In the genomic region with DNA sequence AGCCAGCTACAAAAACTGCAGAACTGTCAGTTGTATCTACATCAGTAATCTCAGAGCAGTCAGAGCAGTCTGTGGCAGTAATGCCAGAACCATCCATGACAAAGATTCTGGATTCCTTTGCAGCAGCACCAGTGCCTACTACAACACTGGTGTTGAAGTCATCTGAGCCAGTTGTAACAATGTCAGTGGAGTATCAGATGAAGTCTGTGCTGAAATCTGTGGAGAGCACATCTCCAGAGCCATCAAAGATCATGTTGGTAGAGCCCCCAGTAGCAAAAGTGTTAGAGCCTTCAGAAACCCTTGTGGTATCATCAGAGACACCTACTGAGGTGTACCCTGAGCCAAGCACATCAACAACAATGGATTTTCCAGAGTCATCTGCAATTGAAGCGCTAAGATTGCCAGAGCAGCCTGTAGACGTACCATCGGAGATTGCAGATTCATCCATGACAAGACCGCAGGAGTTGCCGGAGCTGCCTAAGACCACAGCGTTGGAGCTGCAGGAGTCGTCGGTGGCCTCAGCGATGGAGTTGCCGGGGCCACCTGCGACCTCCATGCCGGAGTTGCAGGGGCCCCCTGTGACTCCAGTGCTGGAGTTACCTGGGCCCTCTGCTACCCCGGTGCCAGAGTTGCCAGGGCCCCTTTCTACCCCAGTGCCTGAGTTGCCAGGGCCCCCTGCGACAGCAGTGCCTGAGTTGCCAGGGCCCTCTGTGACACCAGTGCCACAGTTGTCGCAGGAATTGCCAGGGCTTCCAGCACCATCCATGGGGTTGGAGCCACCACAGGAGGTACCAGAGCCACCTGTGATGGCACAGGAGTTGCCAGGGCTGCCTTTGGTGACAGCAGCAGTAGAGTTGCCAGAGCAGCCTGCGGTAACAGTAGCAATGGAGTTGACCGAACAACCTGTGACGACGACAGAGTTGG, we compare ENCODE assay signal across 15 cellular contexts. TPM values are rescaled to one million over a fixed set of nuclear protein-coding genes. Genes with fewer than 3 reads are reported as not detected.
DNase-seq lines count a peak whose midpoint lies in the region; ATAC-seq, FAIRE-seq and TF ChIP-seq lines count a peak whose summit lies in the region.
"Had no signal": no experiment of that assay in that cellular context is flagged by ENCODE, and none has a peak within 500 bp of the region (broad histone marks: within the 10 kb centered on the region; RNA-seq: fewer than 3 reads in every experiment).

No MANE protein-coding gene starts in this region.

- H3K23me2 ChIP-seq in H1 (ENCODE audit: low read depth, low read length), result no peaks in the 10 kb centered on the region

- H3F3A ChIP-seq in SK-N-SH (replicated peaks; ENCODE audit: insufficient read depth), result peaks cover 11% of the 10 kb centered on the region

- H3K4me3 ChIP-seq in SK-N-SH (ENCODE audit: low read depth in 2 of 2, low read length in 1 of 2), result no peak overlapping the region
- no peak overlapping the region for H3K4me3 ChIP-seq in H1 (ENCODE audit: extremely low read depth in 1 of 4, insufficient read depth in 2 of 4, low read depth in 3 of 4, low read length in 4 of 4)
- H3K4me3 ChIP-seq: BLaER1, SJSA1 had no signal

- no peak overlapping the region for H2AK5ac ChIP-seq in H1 (ENCODE audit: low read depth, low read length)

- H4K20me1 ChIP-seq in SK-N-SH (ENCODE audit: insufficient read depth) (peaks cover 97% of the 10 kb centered on the region), H1 (replicated peaks in 1 of 2; ENCODE audit: control insufficient read depth in 1 of 2, insufficient read depth in 2 of 2, low read length in 2 of 2) (peaks cover 30 to 46% of the 10 kb centered on the region in 2 experiments)

- no peak overlapping the region for H3K56ac ChIP-seq in H1 (replicated peaks; ENCODE audit: insufficient read length, low read depth, low read length)

- TF ChIP-seq POLR2A in GM15510 (IDR thresholded peaks at IDR 0.05; ENCODE audit: borderline replicate concordance, extremely low read depth, insufficient read length) (peak; percentile 22), H1 (IDR thresholded peaks at IDR 0.05; ENCODE audit: control extremely low read depth in 1 of 2, low read depth in 2 of 2, low read length in 2 of 2) (peak in 1 of 2 experiments; percentile 34; a peak in 1 of 3 replicates), GM12891 (IDR thresholded peaks at IDR 0.05; ENCODE audit: low read depth, low read length) (no peak)

- ATAC-seq in SK-N-SH treated with all-trans-retinoic acid at 6 μM for 48 hours (no peak), GM21723 (IDR thresholded peaks at IDR 0.05; ENCODE audit: unreplicated experiment) (no peak)
- ATAC-seq in naive thymus-derived CD8-positive, alpha-beta T cell, result peak; percentile 8 to 18

- no peak overlapping the region for H2AFZ ChIP-seq in SK-N-SH (ENCODE audit: low read depth)
- H2AFZ ChIP-seq in H1 (ENCODE audit: low read length), result no peak overlapping the region

- DNase-seq in SK-N-SH (no peak), H1 (ENCODE audit: low read depth in 1 of 2, low spot score in 2 of 2) (no peak), dedifferentiated amniotic fluid mesenchymal stem cell (ENCODE audit: extremely low spot score) (no peak), GM12891 (ENCODE audit: insufficient read length, low spot score) (no peak)
- DNase-seq in naive thymus-derived CD8-positive, alpha-beta T cell, result no peak
- DNase-seq: H7, Karpas-422, NCI-H1930, NCI-H510A treated with DMSO at 0.1 percent for 48 hours had no signal

- H3K27ac ChIP-seq in SK-N-SH (ENCODE audit: low read depth in 2 of 2, low read length in 1 of 2), result no peak overlapping the region
- H3K27ac ChIP-seq in H1 (ENCODE audit: low read depth, low read length), result no peak overlapping the region
- H3K27ac ChIP-seq: 22Rv1, BLaER1, SJSA1 had no signal

- CTCF ChIA-PET in SK-N-SH (lab: Yijun Ruan, JAX) (no interaction called here), H1 (lab: Charles Lee; ENCODE audit: partially characterized antibody) (interaction anchor here (0.6 to 1.7 kb wide), 2 partner anchors 15 to 56 kb away, joined by 4 read pairs; no protein-coding TSS in a partner anchor)

- H3K36me3 Mint-ChIP-seq in naive thymus-derived CD8-positive, alpha-beta T cell, result peaks cover 17 to 79% (median 31%) of the 10 kb centered on the region in 3 donors

- TF ChIP-seq EP300 in SK-N-SH (IDR thresholded peaks at IDR 0.05; ENCODE audit: borderline replicate concordance in 1 of 2, low read depth in 1 of 2, low read length in 1 of 2), result no peak
- no peak for TF ChIP-seq EP300 in H1 (IDR thresholded peaks at IDR 0.05; ENCODE audit: borderline replicate concordance in 1 of 2, low read depth in 2 of 2, low read length in 2 of 2)

- peaks cover 21 to 60% (median 47%) of the 10 kb centered on the region in 4 donors for H3K4me1 Mint-ChIP-seq in naive thymus-derived CD8-positive, alpha-beta T cell

- TF ChIP-seq CTCF in SK-N-SH (IDR thresholded peaks at IDR 0.05) (no peak), H1 (IDR thresholded peaks at IDR 0.05; ENCODE audit: control extremely low read depth in 1 of 3, insufficient read depth in 1 of 3, low read depth in 1 of 3, low read length in 3 of 3) (no peak)

- no peak overlapping the region for H2BK15ac ChIP-seq in H1 (ENCODE audit: low read length)

- no peak overlapping the region for H3K23ac ChIP-seq in H1 (ENCODE audit: insufficient read length)

- no peaks in the 10 kb centered on the region for H3K9me3 Mint-ChIP-seq in naive thymus-derived CD8-positive, alpha-beta T cell

- H3K14ac ChIP-seq in H1 (ENCODE audit: insufficient read length), result no peak overlapping the region

- WGBS in SK-N-SH (ENCODE audit: low lambda C conversion rate), result 97% methylated on average over 6 of the region's 19 CpGs
- WGBS in H1 (ENCODE audit: extremely low coverage in 1 of 2, insufficient coverage in 1 of 2, insufficient read length in 1 of 2, insufficient replicate concordance in 2 of 2, low coverage in 1 of 2, low lambda C conversion rate in 2 of 2, missing lambda C conversion rate in 1 of 2), 2 experiments, result 96% methylated on average over 19 of the region's 19 CpGs; no CpG with 5 or more reads in 1 of the 2 experiments

- H3K79me2 ChIP-seq in SK-N-SH (ENCODE audit: insufficient read depth), result peaks cover 99% of the 10 kb centered on the region
- peaks cover 62 to 98% of the 10 kb centered on the region in 2 experiments for H3K79me2 ChIP-seq in H1 (ENCODE audit: control insufficient read depth in 1 of 2, insufficient read depth in 2 of 2, low read length in 2 of 2)

- no peak overlapping the region for H2BK5ac ChIP-seq in H1 (ENCODE audit: low read depth, low read length)

- H3K18ac ChIP-seq in H1 (ENCODE audit: extremely low read depth, low read length), result no peak overlapping the region

- H3K36me3 ChIP-seq in SK-N-SH (replicated peaks in 1 of 2; ENCODE audit: control insufficient read depth in 1 of 2, insufficient read depth in 2 of 2, low read length in 1 of 2), result peaks cover 79 to 87% of the 10 kb centered on the region in 2 experiments
- peaks cover 49 to 91% (median 63%) of the 10 kb centered on the region in 4 experiments for H3K36me3 ChIP-seq in H1 (ENCODE audit: control insufficient read depth in 2 of 4, insufficient read depth in 4 of 4, low read length in 3 of 4)

- H3K79me1 ChIP-seq in H1 (ENCODE audit: low read depth, low read length), result peaks cover 16% of the 10 kb centered on the region

- H3K9me3 ChIP-seq in SK-N-SH, result no peaks in the 10 kb centered on the region
- H3K9me3 ChIP-seq in H1 (ENCODE audit: insufficient read depth in 2 of 2, low read depth in 1 of 2, low read length in 1 of 2), result no peaks in the 10 kb centered on the region
- H3K9me3 ChIP-seq: BLaER1, SJSA1 had no signal

- H3K27me3 Mint-ChIP-seq in naive thymus-derived CD8-positive, alpha-beta T cell, result no peaks in the 10 kb centered on the region

- no peak overlapping the region for H3K4me3 Mint-ChIP-seq in naive thymus-derived CD8-positive, alpha-beta T cell

- no peak overlapping the region for H2BK20ac ChIP-seq in H1 (ENCODE audit: low read length)

- no peak overlapping the region for H3K4ac ChIP-seq in H1 (replicated peaks; ENCODE audit: insufficient read length, low read depth, low read length)

- H3K9me2 ChIP-seq in SK-N-SH, result no peaks in the 10 kb centered on the region

- no peak for FAIRE-seq in H1 (lab: Jason Lieb, UNC)
- no peak for FAIRE-seq in GM12891 (lab: Jason Lieb, UNC)

- H3K9ac ChIP-seq in SK-N-SH (no peak overlapping the region), H1 (replicated peaks in 1 of 4; ENCODE audit: extremely low read depth in 1 of 4, low read depth in 3 of 4, low read length in 3 of 4) (no peak overlapping the region)
- H3K9ac ChIP-seq: BLaER1 had no signal

- POLR2A ChIA-PET in SK-N-SH (lab: Yijun Ruan, JAX), result interaction anchor here (1.6 kb wide), 1 partner anchor 8 kb away, joined by 5 read pairs; a partner anchor contains a TSS
- POLR2A ChIA-PET in H1 (lab: Charles Lee; ENCODE audit: partially characterized antibody), result interaction anchor here (0.9 to 2.8 kb wide), 8 partner anchors 8 to 38 kb away, joined by 3 to 25 read pairs (median 4); a partner anchor contains a TSS
- POLR2A ChIA-PET in naive thymus-derived CD8-positive, alpha-beta T cell (lab: Charles Lee), result interaction anchor here (1.2 kb wide), 1 partner anchor 7 kb away, joined by 5 read pairs; a partner anchor contains a TSS

- H2BK12ac ChIP-seq in H1 (ENCODE audit: low read depth, low read length), result no peak overlapping the region

- peak overlapping the region in 3 of 10 donors; percentile 2 to 44 (median 37) for H3K27ac Mint-ChIP-seq in naive thymus-derived CD8-positive, alpha-beta T cell

- H3K4me1 ChIP-seq in SK-N-SH (ENCODE audit: control insufficient read depth in 1 of 2, insufficient read depth in 2 of 2, low read depth in 1 of 2, low read length in 1 of 2) (peaks cover 2 to 10% of the 10 kb centered on the region in 2 experiments; a peak in 3 of 4 replicates), H1 (replicated peaks in 1 of 4; ENCODE audit: control insufficient read depth in 3 of 4, insufficient read depth in 4 of 4, low read length in 3 of 4) (no peaks in the 10 kb centered on the region)
- H3K4me1 ChIP-seq: SJSA1 had no signal

- no peak overlapping the region for H2BK120ac ChIP-seq in H1 (replicated peaks; ENCODE audit: low read depth, low read length)

- H4K91ac ChIP-seq in H1 (replicated peaks; ENCODE audit: insufficient read length, low read length), result no peak overlapping the region

- TF ChIP-seq RAD21 in SK-N-SH (IDR thresholded peaks at IDR 0.05; ENCODE audit: low read length) (no peak), H1 (IDR thresholded peaks at IDR 0.05 in 1 of 2, conservative IDR thresholded peaks at IDR 0.05 in 1 of 2; ENCODE audit: low read depth in 2 of 2, low read length in 2 of 2) (no peak)

- H3K4me2 ChIP-seq in SK-N-SH (no peak overlapping the region), H1 (ENCODE audit: insufficient read depth in 1 of 2, low read depth in 2 of 2, low read length in 2 of 2) (no peak overlapping the region)
- H3K4me2 ChIP-seq: BLaER1 had no signal

- no peaks in the 10 kb centered on the region for H3K27me3 ChIP-seq in SK-N-SH (ENCODE audit: insufficient read depth)
- no peaks in the 10 kb centered on the region for H3K27me3 ChIP-seq in H1 (replicated peaks in 1 of 4; ENCODE audit: control insufficient read depth in 3 of 4, extremely low read depth in 1 of 4, insufficient read depth in 3 of 4, low read length in 3 of 4)
- H3K27me3 ChIP-seq: BLaER1, SJSA1 had no signal

- no peak overlapping the region for H4K5ac ChIP-seq in H1 (ENCODE audit: insufficient read length, low read depth, low read length)

- H4K8ac ChIP-seq in H1 (ENCODE audit: extremely low read depth, insufficient read depth, low read length), result peak overlapping the region; percentile 47; the same call in 1 of the 2 replicates

RNA-seq across cellular contexts. Expression of a gene that starts 7.3 kb away (rescaled TPM):
- polyA plus RNA-seq in SK-N-SH (2012; rRNA removed) (45.9 and 57.4 TPM in 2 replicates), H1 (2011; rRNA removed) (113 and 122 TPM in 2 replicates)
- polyA plus RNA-seq in SK-N-SH (2012; cell fraction: cytosol; rRNA removed), result 40.1 and 44.0 TPM in 2 replicates
- polyA plus RNA-seq in SK-N-SH (2012; cell fraction: nucleus; rRNA removed), result 122 and 250 TPM in 2 replicates
- total RNA-seq in H1 (2021; fragmentation: NEBNext Ultra II Directional; extraction: Animal tissue kit (Norgen Biotek cat#: 25700)), result 270 and 274 TPM in 2 replicates
- 90.3 TPM for polyA plus RNA-seq in H1 (2011; cell fraction: cytosol; rRNA removed)
- 187 TPM for polyA plus RNA-seq in H1 (2011; cell fraction: nucleus; rRNA removed)
- polyA plus RNA-seq in H1 (2012, experiment 1 of 2), result 131 to 257 TPM (median 167 TPM) in 4 replicates
- 17.8 TPM for polyA plus RNA-seq in H1 (2012, experiment 2 of 2)
- polyA plus RNA-seq in H1 (2013, experiment 1 of 2), result 114 TPM
- polyA plus RNA-seq in H1 (2013, experiment 2 of 2), result 94.2 TPM
- 310 and 447 TPM in 2 replicates for polyA minus RNA-seq in H1 (2011; rRNA and poly(A)+ RNA removed)
- 151 TPM for polyA minus RNA-seq in H1 (2011; cell fraction: cytosol; rRNA and poly(A)+ RNA removed)
- 237 TPM for polyA minus RNA-seq in H1 (2011; cell fraction: nucleus; rRNA and poly(A)+ RNA removed)
- 100 to 1,000 TPM; 493 to 510 TPM for total RNA-seq in naive thymus-derived CD8-positive, alpha-beta T cell
- polyA plus RNA-seq in naive thymus-derived CD8-positive, alpha-beta T cell, result 100 to 1,000 TPM; 412 to 602 (median 573) TPM
- polyA plus RNA-seq in GM12891 (2012; ENCODE audit: low read depth, missing spikeins), result 171 TPM

RNA-seq across cellular contexts. Expression of a gene that starts 8.2 kb away (rescaled TPM):
- 17.3 and 26.8 TPM in 2 replicates for polyA plus RNA-seq in SK-N-SH (2012; rRNA removed)
- polyA plus RNA-seq in SK-N-SH (2012; cell fraction: cytosol; rRNA removed), result 24.9 and 25.0 TPM in 2 replicates
- polyA plus RNA-seq in SK-N-SH (2012; cell fraction: nucleus; rRNA removed), result 29.6 and 53.5 TPM in 2 replicates
- total RNA-seq in H1 (2021; fragmentation: NEBNext Ultra II Directional; extraction: Animal tissue kit (Norgen Biotek cat#: 25700)), result 231 TPM in 2 replicates
- polyA plus RNA-seq in H1 (2011; rRNA removed), result 20.6 and 23.1 TPM in 2 replicates
- 32.4 TPM for polyA plus RNA-seq in H1 (2011; cell fraction: cytosol; rRNA removed)
- polyA plus RNA-seq in H1 (2011; cell fraction: nucleus; rRNA removed), result 34.4 TPM
- polyA plus RNA-seq in H1 (2012, experiment 1 of 2), result 102 to 135 TPM (median 114 TPM) in 4 replicates
- 31.4 TPM for polyA plus RNA-seq in H1 (2012, experiment 2 of 2)
- 104 TPM for polyA plus RNA-seq in H1 (2013, experiment 1 of 2)
- 101 TPM for polyA plus RNA-seq in H1 (2013, experiment 2 of 2)
- 44.5 and 61.3 TPM in 2 replicates for polyA minus RNA-seq in H1 (2011; rRNA and poly(A)+ RNA removed)
- 44.6 TPM for polyA minus RNA-seq in H1 (2011; cell fraction: cytosol; rRNA and poly(A)+ RNA removed)
- 64.5 TPM for polyA minus RNA-seq in H1 (2011; cell fraction: nucleus; rRNA and poly(A)+ RNA removed)
- total RNA-seq in naive thymus-derived CD8-positive, alpha-beta T cell, result 10 to 100 TPM; 91.6 to 91.8 TPM
- polyA plus RNA-seq in naive thymus-derived CD8-positive, alpha-beta T cell, result 10 to 100 TPM; 40.2 to 54.4 (median 43.8) TPM
- 44.0 TPM for polyA plus RNA-seq in GM12891 (2012; ENCODE audit: low read depth, missing spikeins)

RNA-seq across cellular contexts. Expression of a gene that starts 38.4 kb away (rescaled TPM):
- polyA plus RNA-seq in SK-N-SH (2012; rRNA removed) (17.3 and 20.6 TPM in 2 replicates), H1 (2011; rRNA removed) (14.0 and 21.9 TPM in 2 replicates)
- polyA plus RNA-seq in SK-N-SH (2012; cell fraction: cytosol; rRNA removed), result 16.5 and 19.2 TPM in 2 replicates
- polyA plus RNA-seq in SK-N-SH (2012; cell fraction: nucleus; rRNA removed), result 41.8 and 54.5 TPM in 2 replicates
- 27.9 and 32.5 TPM in 2 replicates for total RNA-seq in H1 (2021; fragmentation: NEBNext Ultra II Directional; extraction: Animal tissue kit (Norgen Biotek cat#: 25700))
- 23.0 TPM for polyA plus RNA-seq in H1 (2011; cell fraction: cytosol; rRNA removed)
- 18.1 TPM for polyA plus RNA-seq in H1 (2011; cell fraction: nucleus; rRNA removed)
- polyA plus RNA-seq in H1 (2012, experiment 1 of 2), result 27.4 to 45.2 TPM (median 30.4 TPM) in 4 replicates
- 6.0 TPM for polyA plus RNA-seq in H1 (2012, experiment 2 of 2)
- 21.5 TPM for polyA plus RNA-seq in H1 (2013, experiment 1 of 2)
- polyA plus RNA-seq in H1 (2013, experiment 2 of 2), result 21.8 TPM
- polyA minus RNA-seq in H1 (2011; rRNA and poly(A)+ RNA removed), result 34.4 and 42.3 TPM in 2 replicates
- 15.3 TPM for polyA minus RNA-seq in H1 (2011; cell fraction: cytosol; rRNA and poly(A)+ RNA removed)
- polyA minus RNA-seq in H1 (2011; cell fraction: nucleus; rRNA and poly(A)+ RNA removed), result 19.4 TPM
- total RNA-seq in naive thymus-derived CD8-positive, alpha-beta T cell, result 10 to 100 TPM; 10.0 to 10.3 TPM
- 1 to 10 TPM; 1.9 to 4.7 (median 2.2) TPM for polyA plus RNA-seq in naive thymus-derived CD8-positive, alpha-beta T cell
- polyA plus RNA-seq in GM12891 (2012; ENCODE audit: low read depth, missing spikeins), result 16.9 TPM

RNA-seq across cellular contexts. Expression of a gene that starts 58.6 kb away (rescaled TPM):
- polyA plus RNA-seq in SK-N-SH (2012; rRNA removed), result 0.58 and 0.88 TPM in 2 replicates
- polyA plus RNA-seq in SK-N-SH (2012; cell fraction: cytosol; rRNA removed), result 1.2 and 1.8 TPM in 2 replicates
- polyA plus RNA-seq in SK-N-SH (2012; cell fraction: nucleus; rRNA removed), result 0.28 and 0.83 TPM in 2 replicates
- total RNA-seq in H1 (2021; fragmentation: NEBNext Ultra II Directional; extraction: Animal tissue kit (Norgen Biotek cat#: 25700)), result 4.2 and 4.3 TPM in 2 replicates
- polyA plus RNA-seq in H1 (2011; rRNA removed), result 0.75 and 0.97 TPM in 2 replicates
- polyA plus RNA-seq in H1 (2011; cell fraction: cytosol; rRNA removed), result 2.9 TPM
- 0.51 TPM for polyA plus RNA-seq in H1 (2011; cell fraction: nucleus; rRNA removed)
- 1.8 to 3.8 TPM (median 2.8 TPM) in 4 replicates for polyA plus RNA-seq in H1 (2012, experiment 1 of 2)
- 0.50 TPM for polyA plus RNA-seq in H1 (2012, experiment 2 of 2)
- 3.9 TPM for polyA plus RNA-seq in H1 (2013, experiment 1 of 2)
- polyA plus RNA-seq in H1 (2013, experiment 2 of 2), result 4.2 TPM
- 0.82 and 0.98 TPM in 2 replicates for polyA minus RNA-seq in H1 (2011; rRNA and poly(A)+ RNA removed)
- 0.51 TPM for polyA minus RNA-seq in H1 (2011; cell fraction: cytosol; rRNA and poly(A)+ RNA removed)
- 2.1 TPM for polyA minus RNA-seq in H1 (2011; cell fraction: nucleus; rRNA and poly(A)+ RNA removed)
- total RNA-seq in naive thymus-derived CD8-positive, alpha-beta T cell, result 1 to 10 TPM; 1.6 to 2.1 TPM
- 1 to 10 TPM in 1 of 3 donors, under 1 TPM in 2; 0.89 to 1.8 (median 0.94) TPM for polyA plus RNA-seq in naive thymus-derived CD8-positive, alpha-beta T cell
- 0.35 TPM for polyA plus RNA-seq in GM12891 (2012; ENCODE audit: low read depth, missing spikeins)

Comparison
In these comparisons a context has a peak if more than half of its experiments do, and no peak if none do; other contexts are left out.
1. ATAC-seq: peak in naive thymus-derived CD8-positive, alpha-beta T cell (2 of 2); none in SK-N-SH treated with all-trans-retinoic acid at 6 μM for 48 hours (single experiment) and GM21723 (single experiment).